8 cellular contexts compared by ENCODE assay signal in genomic region chr5:172688735-172689572, GRCh38. TPM values are rescaled to one million over a fixed set of nuclear protein-coding genes. Genes with fewer than 3 reads are reported as not detected.
DNase-seq lines count a peak whose midpoint lies in the region; ATAC-seq and TF ChIP-seq lines count a peak whose summit lies in the region.

No MANE protein-coding gene starts in this region.

- peak overlapping the region; percentile 59 for H3K27ac Mint-ChIP-seq in stimulated activated naive B cell treated with anti-CD40 and anti-IgM and Interleukin-4, amounts not matched to agents 10 μg/mL and 1 μg/mL and 100 μg/mL, for 72 hours

- TF ChIP-seq POLR2A in heart left ventricle (IDR thresholded peaks at IDR 0.05): no peak

- DNase-seq in heart left ventricle (peak in 3 of 5 donors; percentile 50 to 68 (median 61)), NCI-H446 treated with DMSO at 0.1 percent for 48 hours (lab: John Stamatoyannopoulos, UW) (no peak)
- no peak for DNase-seq in stimulated activated naive B cell treated with anti-CD40 and anti-IgM and Interleukin-4, amounts not matched to agents 10 μg/mL and 1 μg/mL and 100 μg/mL, for 72 hours

- H3K9me3 Mint-ChIP-seq in stimulated activated naive B cell treated with anti-CD40 and anti-IgM and Interleukin-4, amounts not matched to agents 10 μg/mL and 1 μg/mL and 100 μg/mL, for 72 hours: no peaks in the 10 kb centered on the region

- no peaks in the 10 kb centered on the region for H3K27me3 ChIP-seq in heart left ventricle

- TF ChIP-seq CTCF in VCaP (conservative IDR thresholded peaks at IDR 0.05): no peak
- TF ChIP-seq CTCF in heart left ventricle (IDR thresholded peaks at IDR 0.05): no peak

- peak overlapping the region; percentile 94 for H3K27ac ChIP-seq in VCaP
- H3K27ac ChIP-seq in heart left ventricle: peak overlapping the region in 11 of 12 donors; percentile 9 to 89 (median 74)

- no peaks in the 10 kb centered on the region for H3K9me3 ChIP-seq in heart left ventricle

- peak overlapping the region in 1 of 2 donors; percentile 1 for H3K4me3 Mint-ChIP-seq in stimulated activated naive B cell treated with anti-CD40 and anti-IgM and Interleukin-4, amounts not matched to agents 10 μg/mL and 1 μg/mL and 100 μg/mL, for 72 hours

- WGBS in heart left ventricle, 4 donors: 36 to 53% (median 44%) methylated on average over 16 of the region's 16 CpGs

- H3K27me3 Mint-ChIP-seq in stimulated activated naive B cell treated with anti-CD40 and anti-IgM and Interleukin-4, amounts not matched to agents 10 μg/mL and 1 μg/mL and 100 μg/mL, for 72 hours: no peaks in the 10 kb centered on the region

- H3K36me3 Mint-ChIP-seq in stimulated activated naive B cell treated with anti-CD40 and anti-IgM and Interleukin-4, amounts not matched to agents 10 μg/mL and 1 μg/mL and 100 μg/mL, for 72 hours: no peaks in the 10 kb centered on the region

- H3K4me1 ChIP-seq in heart left ventricle: peaks cover 5 to 89% (median 75%) of the 10 kb centered on the region in 12 donors

- H3K4me3 ChIP-seq in heart left ventricle: no peak overlapping the region

- ATAC-seq in GM19395 (IDR thresholded peaks at IDR 0.05; ENCODE audit: unreplicated experiment) (peak; percentile 75), heart left ventricle (peak; percentile 17 to 59 (median 52)), HG03521 (IDR thresholded peaks at IDR 0.05; ENCODE audit: unreplicated experiment) (no peak), GM21360 (IDR thresholded peaks at IDR 0.05; ENCODE audit: unreplicated experiment) (no peak), GM19452 (IDR thresholded peaks at IDR 0.05; ENCODE audit: unreplicated experiment) (no peak)
- ATAC-seq in stimulated activated naive B cell treated with anti-CD40 and anti-IgM and Interleukin-4, amounts not matched to agents 10 μg/mL and 1 μg/mL and 100 μg/mL, for 72 hours (replicated peaks): peak; percentile 59 to 64

- intact Hi-C loops in heart left ventricle (cut with DNase I): loop anchor here in 1 of 10 donors (5.0 kb wide), 1 partner anchor 42 kb away; no protein-coding TSS in a partner anchor

- H3K4me1 Mint-ChIP-seq in stimulated activated naive B cell treated with anti-CD40 and anti-IgM and Interleukin-4, amounts not matched to agents 10 μg/mL and 1 μg/mL and 100 μg/mL, for 72 hours: peaks cover 22 to 38% of the 10 kb centered on the region in 2 donors

- H3K36me3 ChIP-seq in heart left ventricle: peaks cover 0 to 66% (median 38%) of the 10 kb centered on the region in 9 donors

RNA-seq across cellular contexts. Expression of gene NEURL1B, which starts 47.9 kb away (rescaled TPM):
- 10 to 100 TPM; 16.1 to 47.1 (median 25.8) TPM for total RNA-seq in heart left ventricle
- polyA plus RNA-seq in heart left ventricle: 10 to 100 TPM; 11.8 to 37.9 TPM

Comparison
In these comparisons a context has a peak if more than half of its experiments do, and no peak if none do; other contexts are left out.
1. ATAC-seq: peak in GM19395 (single experiment), heart left ventricle (4 of 4) and stimulated activated naive B cell treated with anti-CD40 and anti-IgM and Interleukin-4, amounts not matched to agents 10 μg/mL and 1 μg/mL and 100 μg/mL, for 72 hours (2 of 2); none in HG03521 (single experiment), GM21360 (single experiment) and GM19452 (single experiment).
2. DNase-seq: peak in heart left ventricle (3 of 5); none in stimulated activated naive B cell treated with anti-CD40 and anti-IgM and Interleukin-4, amounts not matched to agents 10 μg/mL and 1 μg/mL and 100 μg/mL, for 72 hours (single experiment) and NCI-H446 treated with DMSO at 0.1 percent for 48 hours (single experiment).